ENCODE assay signal across 9 cellular contexts in the genomic region with DNA sequence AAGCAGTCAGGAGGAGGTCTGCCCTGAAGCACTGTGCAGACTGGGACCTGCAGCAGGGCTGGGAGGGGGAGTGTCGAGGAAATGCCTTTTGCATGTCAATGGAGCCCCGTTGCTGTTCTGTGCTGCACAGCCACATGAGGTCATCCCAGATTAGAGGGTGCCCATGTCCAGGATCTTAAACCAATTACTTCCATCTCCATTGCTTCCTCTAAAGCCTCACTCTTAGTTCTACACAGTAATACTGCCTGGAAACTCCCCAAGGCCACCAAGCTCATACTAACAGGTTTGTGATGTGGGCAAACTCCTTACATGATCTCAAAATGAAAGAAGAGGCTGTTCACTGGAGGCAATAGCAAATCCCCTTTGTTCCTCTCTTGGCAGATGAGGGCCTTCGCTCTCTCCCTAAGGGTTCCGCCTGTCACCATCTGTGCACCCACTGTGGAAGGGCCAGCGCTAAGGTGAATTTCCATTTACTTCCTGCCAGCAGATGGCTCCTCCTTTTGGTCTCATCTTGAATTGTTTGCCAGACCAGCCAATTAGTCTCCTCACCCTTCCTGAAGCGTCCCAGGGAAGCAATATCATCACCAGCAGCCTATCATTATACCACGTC. TPM values are rescaled to one million over a fixed set of nuclear protein-coding genes. Genes with fewer than 3 reads are reported as not detected.
DNase-seq lines count a peak whose midpoint lies in the region; ATAC-seq and TF ChIP-seq lines count a peak whose summit lies in the region.
"Had no signal": no experiment of that assay in that cellular context is flagged by ENCODE, and none has a peak within 500 bp of the region (broad histone marks: within the 10 kb centered on the region; RNA-seq: fewer than 3 reads in every experiment).

No MANE protein-coding gene starts in this region.

- H3K27me3 ChIP-seq in ectodermal cell (ENCODE audit: control insufficient read depth, insufficient read depth, low read length, poor library complexity, severe bottlenecking): no peaks in the 10 kb centered on the region

- H3K4me3 Mint-ChIP-seq in stimulated activated naive B cell treated with anti-CD40 and anti-IgM and Interleukin-4, amounts not matched to agents 10 μg/mL and 1 μg/mL and 100 μg/mL, for 72 hours: no peak overlapping the region
- no peak overlapping the region for H3K4me3 Mint-ChIP-seq in CD14-positive monocyte

- peaks cover 10% of the 10 kb centered on the region for H3K4me1 ChIP-seq in ectodermal cell (ENCODE audit: control insufficient read depth, insufficient read depth, low read length)

- H3K4me3 ChIP-seq in ectodermal cell (ENCODE audit: insufficient read depth, low read depth, low read length): no peak overlapping the region
- H3K4me3 ChIP-seq: skin epidermis had no signal

- DNase-seq in AG20443 (ENCODE audit: low spot score) (peak; percentile 43), NCI-H1436 treated with DMSO at 0.1 percent for 48 hours (lab: John Stamatoyannopoulos, UW) (peak; percentile 14), CD14-positive monocyte (ENCODE audit: low spot score) (no peak), occipital lobe (lab: John Stamatoyannopoulos, UW) (no peak)
- DNase-seq in stimulated activated naive B cell treated with anti-CD40 and anti-IgM and Interleukin-4, amounts not matched to agents 10 μg/mL and 1 μg/mL and 100 μg/mL, for 72 hours: peak; percentile 33
- no peak for DNase-seq in activated CD4-positive, alpha-beta T cell treated with anti-CD3 and anti-CD28 coated beads, Interleukin-2, amount 50 U/mL, for 4 hours

- peaks cover 15 to 27% of the 10 kb centered on the region in 2 donors for H3K4me1 Mint-ChIP-seq in stimulated activated naive B cell treated with anti-CD40 and anti-IgM and Interleukin-4, amounts not matched to agents 10 μg/mL and 1 μg/mL and 100 μg/mL, for 72 hours
- H3K4me1 Mint-ChIP-seq in CD14-positive monocyte: peaks cover 33% of the 10 kb centered on the region

- H3K27ac Mint-ChIP-seq in stimulated activated naive B cell treated with anti-CD40 and anti-IgM and Interleukin-4, amounts not matched to agents 10 μg/mL and 1 μg/mL and 100 μg/mL, for 72 hours: peak overlapping the region; percentile 39
- H3K27ac Mint-ChIP-seq in CD14-positive monocyte: peak overlapping the region in 1 of 7 donors; percentile 58

- ATAC-seq in GM18868 (IDR thresholded peaks at IDR 0.05; ENCODE audit: unreplicated experiment): peak; percentile 86
- ATAC-seq in stimulated activated naive B cell treated with anti-CD40 and anti-IgM and Interleukin-4, amounts not matched to agents 10 μg/mL and 1 μg/mL and 100 μg/mL, for 72 hours (replicated peaks): peak; percentile 85 to 91

- no peaks in the 10 kb centered on the region for H3K27me3 Mint-ChIP-seq in stimulated activated naive B cell treated with anti-CD40 and anti-IgM and Interleukin-4, amounts not matched to agents 10 μg/mL and 1 μg/mL and 100 μg/mL, for 72 hours
- H3K27me3 Mint-ChIP-seq in CD14-positive monocyte (ENCODE audit: low read depth in 3 of 3): peaks cover 0 to 1% (median 0%) of the 10 kb centered on the region in 3 donors

- no peaks in the 10 kb centered on the region for H3K9me3 Mint-ChIP-seq in stimulated activated naive B cell treated with anti-CD40 and anti-IgM and Interleukin-4, amounts not matched to agents 10 μg/mL and 1 μg/mL and 100 μg/mL, for 72 hours
- no peaks in the 10 kb centered on the region for H3K9me3 Mint-ChIP-seq in CD14-positive monocyte

- intact Hi-C loops in CD14-positive monocyte (cut with micrococcal nuclease): no loop called here

- H3K36me3 Mint-ChIP-seq in stimulated activated naive B cell treated with anti-CD40 and anti-IgM and Interleukin-4, amounts not matched to agents 10 μg/mL and 1 μg/mL and 100 μg/mL, for 72 hours: no peaks in the 10 kb centered on the region
- H3K36me3 Mint-ChIP-seq in CD14-positive monocyte: no peaks in the 10 kb centered on the region

- no peak for TF ChIP-seq CTCF in CD14-positive monocyte (IDR thresholded peaks at IDR 0.05)

- peak overlapping the region; percentile 52 for H3K27ac ChIP-seq in ectodermal cell (ENCODE audit: insufficient read depth, low read depth, low read length, poor library complexity, severe bottlenecking)

- 36 to 41% methylated on average over 7 of the region's 7 CpGs for WGBS in ectodermal cell, 2 experiments

- H3K9me3 ChIP-seq in ectodermal cell (ENCODE audit: control insufficient read depth, low read length): no peaks in the 10 kb centered on the region

- H3K36me3 ChIP-seq in ectodermal cell (ENCODE audit: control insufficient read depth, insufficient read depth, low read length): no peaks in the 10 kb centered on the region

RNA-seq across cellular contexts. Expression of a gene that starts 35.4 kb away (rescaled TPM):
- 215 TPM for polyA plus RNA-seq in ectodermal cell (2013, experiment 1 of 4)
- polyA plus RNA-seq in ectodermal cell (2013, experiment 2 of 4): 233 TPM
- 169 TPM for polyA plus RNA-seq in ectodermal cell (2013, experiment 3 of 4)
- 188 TPM for polyA plus RNA-seq in ectodermal cell (2013, experiment 4 of 4)
- 100 to 1,000 TPM; 647 to 963 TPM for polyA plus RNA-seq in CD14-positive monocyte
- total RNA-seq in occipital lobe: 38.5 TPM

Comparison
In these comparisons a context has a peak if more than half of its experiments do, and no peak if none do; other contexts are left out.
1. DNase-seq: peak in AG20443 (single experiment), NCI-H1436 treated with DMSO at 0.1 percent for 48 hours (single experiment) and stimulated activated naive B cell treated with anti-CD40 and anti-IgM and Interleukin-4, amounts not matched to agents 10 μg/mL and 1 μg/mL and 100 μg/mL, for 72 hours (single experiment); none in CD14-positive monocyte (single experiment), activated CD4-positive, alpha-beta T cell treated with anti-CD3 and anti-CD28 coated beads, Interleukin-2, amount 50 U/mL, for 4 hours (0 of 2) and occipital lobe (single experiment).